7 cellular contexts compared by ENCODE assay signal in the genomic region with DNA sequence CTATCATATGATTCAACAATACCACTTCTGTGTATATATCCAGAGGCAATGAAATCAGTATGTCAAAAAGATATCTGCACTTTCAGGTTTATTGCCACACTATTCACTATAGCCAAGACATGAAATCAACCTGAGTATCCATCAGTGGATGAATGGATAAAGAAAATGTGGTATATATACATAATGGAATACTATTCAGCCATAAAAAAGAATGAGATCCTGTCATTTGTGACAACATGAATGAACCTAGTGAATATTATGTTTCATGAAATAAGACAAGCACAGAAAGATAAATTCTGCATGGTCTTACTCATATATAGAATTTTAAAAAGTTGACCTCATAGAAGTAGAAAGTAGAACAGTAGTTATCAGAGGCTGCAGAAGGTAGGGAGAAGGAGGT.
"Had no signal": no experiment of that assay in that cellular context is flagged by ENCODE, and none has a peak within 500 bp of the region (broad histone marks: within the 10 kb centered on the region; RNA-seq: fewer than 3 reads in every experiment).

No MANE protein-coding gene starts in this region.

- H3K4me2 ChIP-seq: KMS-11 had no signal

- H3K9ac ChIP-seq: KMS-11 had no signal

- DNase-seq: IMR-90, KBM-7, KG1 had no signal

- ATAC-seq: HepG2 had no signal

- FAIRE-seq: HepG2, HTR-8/SVneo had no signal

- H3K27ac ChIP-seq: HL-60, KMS-11 had no signal
